Comparison of ENCODE assay signal across 1 cellular context in the genomic region with DNA sequence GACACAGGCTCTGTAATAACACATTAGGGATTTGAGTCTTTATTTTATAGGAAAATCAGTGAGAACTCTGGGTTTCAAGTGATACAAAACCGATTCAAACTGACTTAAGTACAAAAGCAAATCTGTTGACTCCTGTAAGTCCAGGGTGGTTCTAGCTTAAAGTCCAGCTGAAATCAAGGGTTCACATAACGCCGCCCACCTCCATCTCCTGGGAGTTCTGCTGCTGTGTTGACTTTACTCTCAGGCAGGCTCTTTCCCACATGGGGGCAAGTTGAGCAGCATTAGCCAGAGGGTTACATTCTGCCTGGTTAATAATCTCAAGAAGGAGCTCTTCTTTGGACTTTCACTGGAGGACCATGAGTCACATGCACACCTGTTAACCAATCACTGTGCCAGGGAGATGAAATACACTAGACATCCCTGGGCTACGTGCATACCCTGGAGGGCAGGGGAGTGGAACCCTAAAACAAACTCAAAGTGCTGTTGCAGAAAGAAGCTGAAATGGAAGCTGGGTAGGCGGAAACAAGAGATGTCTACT.
A peak's percentile ranks its signal among the peaks of the same experiment; 100 is the strongest.
TF ChIP-seq lines count a peak whose summit lies in the region.

No MANE protein-coding gene starts in this region.

TF ChIP-seq in HepG2, 621 proteins besides CTCF, POLR2A, EP300 and RAD21 (continued from another document and continues in another):
- TF ChIP-seq SPEN (CRISPR knock-in tag; IDR thresholded peaks at IDR 0.05; ENCODE audit: low read depth) (peak; percentile 51; the same call in 1 of the 2 replicates), SIX1 (CRISPR knock-in tag; IDR thresholded peaks at IDR 0.05; ENCODE audit: borderline replicate concordance) (no peak), SALL2 (CRISPR knock-in tag; IDR thresholded peaks at IDR 0.05) (no peak), HOXA5 (CRISPR knock-in tag; IDR thresholded peaks at IDR 0.05) (no peak), ZNF780A (CRISPR knock-in tag; IDR thresholded peaks at IDR 0.05) (no peak), ZNF121 (CRISPR knock-in tag; IDR thresholded peaks at IDR 0.05) (no peak), NFYC (CRISPR knock-in tag; IDR thresholded peaks at IDR 0.05) (peak; percentile 88), NFIB (CRISPR knock-in tag; IDR thresholded peaks at IDR 0.05; ENCODE audit: borderline replicate concordance) (no peak), ZNF629 (CRISPR knock-in tag; conservative IDR thresholded peaks at IDR 0.05) (no peak), ZNF180 (CRISPR knock-in tag; IDR thresholded peaks at IDR 0.05; ENCODE audit: borderline replicate concordance, low read depth) (no peak), MAFF (IDR thresholded peaks at IDR 0.05; ENCODE audit: low read depth, low read length) (no peak), HNRNPUL1 (IDR thresholded peaks at IDR 0.05; ENCODE audit: low read depth, low read length) (no peak), CEBPB (IDR thresholded peaks at IDR 0.05; ENCODE audit: borderline replicate concordance, low read depth, low read length) (0 out of 2 replicates have a peak, but pooled peaks have one; percentile 9), ZNF350 (CRISPR knock-in tag; IDR thresholded peaks at IDR 0.05; ENCODE audit: borderline replicate concordance, low read depth) (no peak), TBX3 (IDR thresholded peaks at IDR 0.05; ENCODE audit: borderline replicate concordance) (no peak), JUN (CRISPR knock-in tag; IDR thresholded peaks at IDR 0.05) (no peak), ZNF44 (CRISPR knock-in tag; IDR thresholded peaks at IDR 0.05) (no peak), ZNF253 (CRISPR knock-in tag; IDR thresholded peaks at IDR 0.05; ENCODE audit: borderline replicate concordance) (no peak), FOSL2 (CRISPR knock-in tag; IDR thresholded peaks at IDR 0.05) (peak; percentile 18; the same call in 1 of the 2 replicates), FOXM1 (CRISPR knock-in tag; IDR thresholded peaks at IDR 0.05) (no peak), ZNF33B (CRISPR knock-in tag; IDR thresholded peaks at IDR 0.05) (no peak), ZNF543 (CRISPR knock-in tag; IDR thresholded peaks at IDR 0.05) (no peak), ZFAT (CRISPR knock-in tag; conservative IDR thresholded peaks at IDR 0.05) (no peak), GPN1 (CRISPR knock-in tag; IDR thresholded peaks at IDR 0.05; ENCODE audit: borderline replicate concordance) (no peak)
- TF ChIP-seq, protein P1, sequence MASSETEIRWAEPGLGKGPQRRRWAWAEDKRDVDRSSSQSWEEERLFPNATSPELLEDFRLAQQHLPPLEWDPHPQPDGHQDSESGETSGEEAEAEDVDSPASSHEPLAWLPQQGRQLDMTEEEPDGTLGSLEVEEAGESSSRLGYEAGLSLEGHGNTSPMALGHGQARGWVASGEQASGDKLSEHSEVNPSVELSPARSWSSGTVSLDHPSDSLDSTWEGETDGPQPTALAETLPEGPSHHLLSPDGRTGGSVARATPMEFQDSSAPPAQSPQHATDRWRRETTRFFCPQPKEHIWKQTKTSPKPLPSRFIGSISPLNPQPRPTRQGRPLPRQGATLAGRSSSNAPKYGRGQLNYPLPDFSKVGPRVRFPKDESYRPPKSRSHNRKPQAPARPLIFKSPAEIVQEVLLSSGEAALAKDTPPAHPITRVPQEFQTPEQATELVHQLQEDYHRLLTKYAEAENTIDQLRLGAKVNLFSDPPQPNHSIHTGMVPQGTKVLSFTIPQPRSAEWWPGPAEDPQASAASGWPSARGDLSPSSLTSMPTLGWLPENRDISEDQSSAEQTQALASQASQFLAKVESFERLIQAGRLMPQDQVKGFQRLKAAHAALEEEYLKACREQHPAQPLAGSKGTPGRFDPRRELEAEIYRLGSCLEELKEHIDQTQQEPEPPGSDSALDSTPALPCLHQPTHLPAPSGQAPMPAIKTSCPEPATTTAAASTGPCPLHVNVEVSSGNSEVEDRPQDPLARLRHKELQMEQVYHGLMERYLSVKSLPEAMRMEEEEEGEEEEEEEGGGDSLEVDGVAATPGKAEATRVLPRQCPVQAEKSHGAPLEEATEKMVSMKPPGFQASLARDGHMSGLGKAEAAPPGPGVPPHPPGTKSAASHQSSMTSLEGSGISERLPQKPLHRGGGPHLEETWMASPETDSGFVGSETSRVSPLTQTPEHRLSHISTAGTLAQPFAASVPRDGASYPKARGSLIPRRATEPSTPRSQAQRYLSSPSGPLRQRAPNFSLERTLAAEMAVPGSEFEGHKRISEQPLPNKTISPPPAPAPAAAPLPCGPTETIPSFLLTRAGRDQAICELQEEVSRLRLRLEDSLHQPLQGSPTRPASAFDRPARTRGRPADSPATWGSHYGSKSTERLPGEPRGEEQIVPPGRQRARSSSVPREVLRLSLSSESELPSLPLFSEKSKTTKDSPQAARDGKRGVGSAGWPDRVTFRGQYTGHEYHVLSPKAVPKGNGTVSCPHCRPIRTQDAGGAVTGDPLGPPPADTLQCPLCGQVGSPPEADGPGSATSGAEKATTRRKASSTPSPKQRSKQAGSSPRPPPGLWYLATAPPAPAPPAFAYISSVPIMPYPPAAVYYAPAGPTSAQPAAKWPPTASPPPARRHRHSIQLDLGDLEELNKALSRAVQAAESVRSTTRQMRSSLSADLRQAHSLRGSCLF (CRISPR knock-in tag; IDR thresholded peaks at IDR 0.05; ENCODE audit: borderline replicate concordance), result no peak
- TF ChIP-seq, protein P2, sequence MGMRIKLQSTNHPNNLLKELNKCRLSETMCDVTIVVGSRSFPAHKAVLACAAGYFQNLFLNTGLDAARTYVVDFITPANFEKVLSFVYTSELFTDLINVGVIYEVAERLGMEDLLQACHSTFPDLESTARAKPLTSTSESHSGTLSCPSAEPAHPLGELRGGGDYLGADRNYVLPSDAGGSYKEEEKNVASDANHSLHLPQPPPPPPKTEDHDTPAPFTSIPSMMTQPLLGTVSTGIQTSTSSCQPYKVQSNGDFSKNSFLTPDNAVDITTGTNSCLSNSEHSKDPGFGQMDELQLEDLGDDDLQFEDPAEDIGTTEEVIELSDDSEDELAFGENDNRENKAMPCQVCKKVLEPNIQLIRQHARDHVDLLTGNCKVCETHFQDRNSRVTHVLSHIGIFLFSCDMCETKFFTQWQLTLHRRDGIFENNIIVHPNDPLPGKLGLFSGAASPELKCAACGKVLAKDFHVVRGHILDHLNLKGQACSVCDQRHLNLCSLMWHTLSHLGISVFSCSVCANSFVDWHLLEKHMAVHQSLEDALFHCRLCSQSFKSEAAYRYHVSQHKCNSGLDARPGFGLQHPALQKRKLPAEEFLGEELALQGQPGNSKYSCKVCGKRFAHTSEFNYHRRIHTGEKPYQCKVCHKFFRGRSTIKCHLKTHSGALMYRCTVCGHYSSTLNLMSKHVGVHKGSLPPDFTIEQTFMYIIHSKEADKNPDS (CRISPR knock-in tag; IDR thresholded peaks at IDR 0.05), result no peak
- TF ChIP-seq, protein P3, sequence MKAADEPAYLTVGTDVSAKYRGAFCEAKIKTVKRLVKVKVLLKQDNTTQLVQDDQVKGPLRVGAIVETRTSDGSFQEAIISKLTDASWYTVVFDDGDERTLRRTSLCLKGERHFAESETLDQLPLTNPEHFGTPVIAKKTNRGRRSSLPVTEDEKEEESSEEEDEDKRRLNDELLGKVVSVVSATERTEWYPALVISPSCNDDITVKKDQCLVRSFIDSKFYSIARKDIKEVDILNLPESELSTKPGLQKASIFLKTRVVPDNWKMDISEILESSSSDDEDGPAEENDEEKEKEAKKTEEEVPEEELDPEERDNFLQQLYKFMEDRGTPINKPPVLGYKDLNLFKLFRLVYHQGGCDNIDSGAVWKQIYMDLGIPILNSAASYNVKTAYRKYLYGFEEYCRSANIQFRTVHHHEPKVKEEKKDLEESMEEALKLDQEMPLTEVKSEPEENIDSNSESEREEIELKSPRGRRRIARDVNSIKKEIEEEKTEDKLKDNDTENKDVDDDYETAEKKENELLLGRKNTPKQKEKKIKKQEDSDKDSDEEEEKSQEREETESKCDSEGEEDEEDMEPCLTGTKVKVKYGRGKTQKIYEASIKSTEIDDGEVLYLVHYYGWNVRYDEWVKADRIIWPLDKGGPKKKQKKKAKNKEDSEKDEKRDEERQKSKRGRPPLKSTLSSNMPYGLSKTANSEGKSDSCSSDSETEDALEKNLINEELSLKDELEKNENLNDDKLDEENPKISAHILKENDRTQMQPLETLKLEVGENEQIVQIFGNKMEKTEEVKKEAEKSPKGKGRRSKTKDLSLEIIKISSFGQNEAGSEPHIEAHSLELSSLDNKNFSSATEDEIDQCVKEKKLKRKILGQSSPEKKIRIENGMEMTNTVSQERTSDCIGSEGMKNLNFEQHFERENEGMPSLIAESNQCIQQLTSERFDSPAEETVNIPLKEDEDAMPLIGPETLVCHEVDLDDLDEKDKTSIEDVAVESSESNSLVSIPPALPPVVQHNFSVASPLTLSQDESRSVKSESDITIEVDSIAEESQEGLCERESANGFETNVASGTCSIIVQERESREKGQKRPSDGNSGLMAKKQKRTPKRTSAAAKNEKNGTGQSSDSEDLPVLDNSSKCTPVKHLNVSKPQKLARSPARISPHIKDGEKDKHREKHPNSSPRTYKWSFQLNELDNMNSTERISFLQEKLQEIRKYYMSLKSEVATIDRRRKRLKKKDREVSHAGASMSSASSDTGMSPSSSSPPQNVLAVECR (CRISPR knock-in tag; IDR thresholded peaks at IDR 0.05; ENCODE audit: borderline replicate concordance), result peak; percentile 50; the same call in 1 of the 2 replicates
- TF ChIP-seq, protein P4, sequence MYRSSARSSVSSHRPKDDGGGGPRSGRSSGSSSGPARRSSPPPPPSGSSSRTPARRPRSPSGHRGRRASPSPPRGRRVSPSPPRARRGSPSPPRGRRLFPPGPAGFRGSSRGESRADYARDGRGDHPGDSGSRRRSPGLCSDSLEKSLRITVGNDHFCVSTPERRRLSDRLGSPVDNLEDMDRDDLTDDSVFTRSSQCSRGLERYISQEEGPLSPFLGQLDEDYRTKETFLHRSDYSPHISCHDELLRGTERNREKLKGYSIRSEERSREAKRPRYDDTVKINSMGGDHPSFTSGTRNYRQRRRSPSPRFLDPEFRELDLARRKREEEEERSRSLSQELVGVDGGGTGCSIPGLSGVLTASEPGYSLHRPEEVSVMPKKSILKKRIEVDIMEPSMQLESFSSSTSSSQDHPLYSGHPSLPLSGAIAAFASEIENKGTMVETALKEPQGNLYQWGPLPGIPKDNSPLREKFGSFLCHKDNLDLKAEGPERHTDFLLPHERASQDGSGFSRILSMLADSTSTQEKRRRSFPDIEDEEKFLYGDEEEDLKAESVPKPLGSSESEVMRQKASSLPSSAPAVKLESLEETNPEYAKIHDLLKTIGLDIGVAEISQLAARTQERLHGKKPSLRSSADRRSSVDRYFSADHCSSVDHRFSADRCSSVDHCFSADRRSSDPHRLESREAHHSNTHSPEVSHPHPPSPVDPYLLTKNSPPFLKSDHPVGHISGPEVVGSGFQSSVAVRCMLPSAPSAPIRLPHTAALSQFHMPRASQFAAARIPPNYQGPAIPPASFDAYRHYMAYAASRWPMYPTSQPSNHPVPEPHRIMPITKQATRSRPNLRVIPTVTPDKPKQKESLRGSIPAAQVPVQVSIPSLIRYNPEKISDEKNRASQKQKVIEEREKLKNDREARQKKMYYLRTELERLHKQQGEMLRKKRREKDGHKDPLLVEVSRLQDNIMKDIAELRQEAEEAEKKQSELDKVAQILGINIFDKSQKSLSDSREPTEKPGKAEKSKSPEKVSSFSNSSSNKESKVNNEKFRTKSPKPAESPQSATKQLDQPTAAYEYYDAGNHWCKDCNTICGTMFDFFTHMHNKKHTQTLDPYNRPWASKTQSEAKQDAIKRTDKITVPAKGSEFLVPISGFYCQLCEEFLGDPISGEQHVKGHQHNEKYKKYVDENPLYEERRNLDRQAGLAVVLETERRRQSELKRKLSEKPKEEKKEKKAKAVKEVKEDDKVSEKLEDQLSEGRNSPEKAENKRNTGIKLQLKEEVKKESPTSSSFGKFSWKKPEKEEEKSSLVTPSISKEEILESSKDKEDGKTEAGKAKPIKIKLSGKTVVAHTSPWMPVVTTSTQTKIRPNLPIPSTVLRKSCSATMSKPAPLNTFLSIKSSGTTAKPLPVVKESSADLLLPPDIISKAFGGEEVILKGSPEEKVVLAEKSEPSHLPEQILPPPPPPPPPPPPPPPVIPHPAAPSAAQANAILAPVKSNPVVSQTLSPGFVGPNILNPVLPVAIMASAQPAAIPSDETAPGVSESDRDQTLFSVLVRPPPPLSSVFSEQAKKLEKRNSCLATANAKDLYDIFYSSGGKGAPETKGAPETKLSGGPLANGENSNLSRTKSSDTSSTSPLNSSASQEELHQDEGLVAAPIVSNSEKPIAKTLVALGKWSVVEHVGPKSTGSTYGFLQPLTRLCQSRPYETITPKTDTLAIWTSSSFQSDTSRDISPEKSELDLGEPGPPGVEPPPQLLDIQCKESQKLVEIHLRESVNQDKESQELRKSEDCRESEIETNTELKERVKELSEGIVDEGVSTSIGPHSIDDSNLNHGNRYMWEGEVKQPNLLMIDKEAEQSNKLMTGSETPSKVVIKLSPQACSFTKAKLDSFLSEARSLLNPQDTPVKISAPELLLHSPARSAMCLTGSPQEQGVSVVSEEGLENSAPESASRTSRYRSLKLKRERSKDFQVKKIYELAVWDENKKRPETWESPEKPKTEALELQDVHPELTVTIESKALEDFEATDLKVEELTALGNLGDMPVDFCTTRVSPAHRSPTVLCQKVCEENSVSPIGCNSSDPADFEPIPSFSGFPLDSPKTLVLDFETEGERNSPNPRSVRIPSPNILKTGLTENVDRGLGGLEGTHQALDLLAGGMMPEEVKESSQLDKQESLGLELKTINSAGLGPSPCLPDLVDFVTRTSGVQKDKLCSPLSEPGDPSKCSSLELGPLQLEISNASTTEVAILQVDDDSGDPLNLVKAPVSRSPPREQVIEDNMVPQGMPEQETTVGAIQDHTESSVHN (CRISPR knock-in tag; IDR thresholded peaks at IDR 0.05), result no peak
- TF ChIP-seq, protein P5, sequence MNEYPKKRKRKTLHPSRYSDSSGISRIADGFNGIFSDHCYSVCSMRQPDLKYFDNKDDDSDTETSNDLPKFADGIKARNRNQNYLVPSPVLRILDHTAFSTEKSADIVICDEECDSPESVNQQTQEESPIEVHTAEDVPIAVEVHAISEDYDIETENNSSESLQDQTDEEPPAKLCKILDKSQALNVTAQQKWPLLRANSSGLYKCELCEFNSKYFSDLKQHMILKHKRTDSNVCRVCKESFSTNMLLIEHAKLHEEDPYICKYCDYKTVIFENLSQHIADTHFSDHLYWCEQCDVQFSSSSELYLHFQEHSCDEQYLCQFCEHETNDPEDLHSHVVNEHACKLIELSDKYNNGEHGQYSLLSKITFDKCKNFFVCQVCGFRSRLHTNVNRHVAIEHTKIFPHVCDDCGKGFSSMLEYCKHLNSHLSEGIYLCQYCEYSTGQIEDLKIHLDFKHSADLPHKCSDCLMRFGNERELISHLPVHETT (CRISPR knock-in tag; conservative IDR thresholded peaks at IDR 0.05), result no peak
- TF ChIP-seq, protein P6, sequence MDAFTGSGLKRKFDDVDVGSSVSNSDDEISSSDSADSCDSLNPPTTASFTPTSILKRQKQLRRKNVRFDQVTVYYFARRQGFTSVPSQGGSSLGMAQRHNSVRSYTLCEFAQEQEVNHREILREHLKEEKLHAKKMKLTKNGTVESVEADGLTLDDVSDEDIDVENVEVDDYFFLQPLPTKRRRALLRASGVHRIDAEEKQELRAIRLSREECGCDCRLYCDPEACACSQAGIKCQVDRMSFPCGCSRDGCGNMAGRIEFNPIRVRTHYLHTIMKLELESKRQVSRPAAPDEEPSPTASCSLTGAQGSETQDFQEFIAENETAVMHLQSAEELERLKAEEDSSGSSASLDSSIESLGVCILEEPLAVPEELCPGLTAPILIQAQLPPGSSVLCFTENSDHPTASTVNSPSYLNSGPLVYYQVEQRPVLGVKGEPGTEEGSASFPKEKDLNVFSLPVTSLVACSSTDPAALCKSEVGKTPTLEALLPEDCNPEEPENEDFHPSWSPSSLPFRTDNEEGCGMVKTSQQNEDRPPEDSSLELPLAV (CRISPR knock-in tag; conservative IDR thresholded peaks at IDR 0.05; ENCODE audit: low read depth), result no peak
- TF ChIP-seq, protein P7, sequence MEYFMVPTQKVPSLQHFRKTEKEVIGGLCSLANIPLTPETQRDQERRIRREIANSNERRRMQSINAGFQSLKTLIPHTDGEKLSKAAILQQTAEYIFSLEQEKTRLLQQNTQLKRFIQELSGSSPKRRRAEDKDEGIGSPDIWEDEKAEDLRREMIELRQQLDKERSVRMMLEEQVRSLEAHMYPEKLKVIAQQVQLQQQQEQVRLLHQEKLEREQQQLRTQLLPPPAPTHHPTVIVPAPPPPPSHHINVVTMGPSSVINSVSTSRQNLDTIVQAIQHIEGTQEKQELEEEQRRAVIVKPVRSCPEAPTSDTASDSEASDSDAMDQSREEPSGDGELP (IDR thresholded peaks at IDR 0.05; ENCODE audit: borderline replicate concordance, low read depth), result peak; percentile 63; the same call in 1 of the 2 replicates
